ENCODE assay signal across 24 cellular contexts in the genomic region with DNA sequence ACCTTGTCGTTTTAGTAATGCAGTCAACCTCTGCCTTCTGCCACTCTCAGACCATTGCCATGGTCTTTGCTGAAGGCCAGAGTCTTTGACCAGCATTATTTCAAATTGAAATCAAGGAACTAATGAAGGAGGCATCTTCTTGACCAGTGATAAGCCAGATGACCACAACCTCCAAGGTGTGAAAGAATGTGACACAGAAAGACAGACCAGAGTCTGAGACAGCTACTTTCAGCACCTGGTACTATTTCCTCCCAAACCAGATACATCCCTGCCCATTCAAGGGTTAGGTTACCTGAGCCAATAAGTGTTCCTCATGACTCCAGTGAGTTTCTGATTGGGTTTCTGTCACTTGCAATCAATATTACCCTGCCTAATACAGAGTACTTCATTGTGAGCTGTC. TPM values are rescaled to one million over a fixed set of nuclear protein-coding genes. Genes with fewer than 3 reads are reported as not detected.
DNase-seq lines count a peak whose midpoint lies in the region; ATAC-seq, FAIRE-seq and TF ChIP-seq lines count a peak whose summit lies in the region.
"Had no signal": no experiment of that assay in that cellular context is flagged by ENCODE, and none has a peak within 500 bp of the region (broad histone marks: within the 10 kb centered on the region; RNA-seq: fewer than 3 reads in every experiment).

No MANE protein-coding gene starts in this region.

- peak; percentile 32 for ATAC-seq in GM18520 (IDR thresholded peaks at IDR 0.05; ENCODE audit: unreplicated experiment)
- peak; percentile 45 for ATAC-seq in HG02798 (IDR thresholded peaks at IDR 0.05; ENCODE audit: poor library complexity, unreplicated experiment)
- peak; percentile 24; the same call in 2 of the 3 replicates for ATAC-seq in GM12878
- ATAC-seq in natural killer cell treated with Interleukin-12 subunit alpha and Interleukin-12 subunit beta and Interleukin-15 and Interleukin-18, amount 100 ng/mL, for 72 hours: no peak

- SMC1A ChIA-PET in GM12878 (lab: Charles Lee; ENCODE audit: uncharacterized antibody, unreplicated experiment): interaction anchor here (0.7 to 8.8 kb wide), 6 partner anchors 9 to 319 kb away, joined by 3 to 141 read pairs (median 4); partner anchors contain the start of gene RNASEH2B

- no peaks in the 10 kb centered on the region for H3K36me3 Mint-ChIP-seq in endodermal cell (ENCODE audit: low read depth)
- H3K36me3 Mint-ChIP-seq in natural killer cell treated with Interleukin-12 subunit alpha and Interleukin-12 subunit beta and Interleukin-15 and Interleukin-18, amount 100 ng/mL, for 72 hours: peaks cover 8% of the 10 kb centered on the region
- H3K36me3 Mint-ChIP-seq: CD4-positive, CD25-positive, alpha-beta regulatory T cell had no signal

- 50% methylated on average over 1 of the region's 1 CpG for WGBS in GM12878 (ENCODE audit: insufficient coverage, insufficient replicate concordance, low lambda C conversion rate, missing lambda C conversion rate)
- WGBS in endodermal cell (ENCODE audit: insufficient coverage in 1 of 2, insufficient read length in 1 of 2), 2 experiments: 91% methylated on average over 1 of the region's 1 CpG; no CpG with 5 or more reads in 1 of the 2 experiments

- no peak for TF ChIP-seq POLR2A in GM12878 (IDR thresholded peaks at IDR 0.05; ENCODE audit: low read depth, low read length)

- CTCF ChIA-PET in GM12878 (lab: Yijun Ruan, JAX): interaction anchor here (6.8 kb wide), 1 partner anchor 21 kb away, joined by 85 read pairs; the partner anchor contains the start of gene RNASEH2B

- H3K4me3 ChIP-seq in GM12865 (ENCODE audit: low read depth, low read length) (no peak overlapping the region), GM12878 (no peak overlapping the region), endodermal cell (ENCODE audit: low read length) (no peak overlapping the region)

- H2AFZ ChIP-seq in GM12878 (ENCODE audit: control insufficient read depth, low read depth, low read length): no peak overlapping the region

- no peaks in the 10 kb centered on the region for H3K9me3 Mint-ChIP-seq in endodermal cell
- H3K9me3 Mint-ChIP-seq in natural killer cell treated with Interleukin-12 subunit alpha and Interleukin-12 subunit beta and Interleukin-15 and Interleukin-18, amount 100 ng/mL, for 72 hours: peaks cover 2% of the 10 kb centered on the region
- H3K9me3 Mint-ChIP-seq: T-helper 1 cell treated with Interleukin-12 subunit alpha and Interleukin-12 subunit beta and Interleukin-4 antibody, amounts not matched to agents 30 μg/mL and 1 μg/mL, for 36 hours had no signal

- H3K4me1 ChIP-seq in GM12878 (ENCODE audit: control insufficient read depth, insufficient read depth, low read length) (peaks cover 39% of the 10 kb centered on the region), endodermal cell (ENCODE audit: control insufficient read depth, insufficient read depth, low read length) (no peaks in the 10 kb centered on the region)

- no peak for FAIRE-seq in GM12878 (lab: Jason Lieb, UNC)
- FAIRE-seq: A204.1, H54 had no signal

- BruUV-seq in GM12878 (replicated peaks; lab: Mats Ljungman, UMichigan): no TSS peak

- no peaks in the 10 kb centered on the region for H3K27me3 Mint-ChIP-seq in endodermal cell (ENCODE audit: insufficient read depth)
- H3K27me3 Mint-ChIP-seq in natural killer cell treated with Interleukin-12 subunit alpha and Interleukin-12 subunit beta and Interleukin-15 and Interleukin-18, amount 100 ng/mL, for 72 hours: peaks cover 10 to 19% of the 10 kb centered on the region in 2 donors
- H3K27me3 Mint-ChIP-seq: IgD-negative memory B cell had no signal

- no peak overlapping the region for H3K4me2 ChIP-seq in GM12878 (ENCODE audit: control insufficient read depth, insufficient read depth)

- in situ Hi-C loops in GM12878 (cut with MboI): no loop called here

- H3K36me3 ChIP-seq in GM12878 (ENCODE audit: control insufficient read depth in 2 of 2, insufficient read depth in 2 of 2, low read length in 1 of 2) (no peaks in the 10 kb centered on the region), endodermal cell (ENCODE audit: control insufficient read depth, insufficient read depth, low read length) (no peaks in the 10 kb centered on the region)

- no peak overlapping the region for H3K27ac Mint-ChIP-seq in endodermal cell
- no peak overlapping the region for H3K27ac Mint-ChIP-seq in natural killer cell treated with Interleukin-12 subunit alpha and Interleukin-12 subunit beta and Interleukin-15 and Interleukin-18, amount 100 ng/mL, for 72 hours
- H3K27ac Mint-ChIP-seq: T-helper 1 cell treated with Interleukin-12 subunit alpha and Interleukin-12 subunit beta and Interleukin-4 antibody, amounts not matched to agents 30 μg/mL and 1 μg/mL, for 36 hours had no signal

- H4K20me1 ChIP-seq in GM12878 (ENCODE audit: control insufficient read depth, insufficient read depth): no peaks in the 10 kb centered on the region

- no peak overlapping the region for H3K4me3 Mint-ChIP-seq in endodermal cell
- H3K4me3 Mint-ChIP-seq in natural killer cell treated with Interleukin-12 subunit alpha and Interleukin-12 subunit beta and Interleukin-15 and Interleukin-18, amount 100 ng/mL, for 72 hours: no peak overlapping the region
- H3K4me3 Mint-ChIP-seq: T-helper 1 cell treated with Interleukin-12 subunit alpha and Interleukin-12 subunit beta and Interleukin-4 antibody, amounts not matched to agents 30 μg/mL and 1 μg/mL, for 36 hours had no signal

- H3K9me3 ChIP-seq in GM12878 (replicated peaks; ENCODE audit: control insufficient read depth, insufficient read depth, low read length) (peaks cover 2% of the 10 kb centered on the region; the same call in 1 of the 3 replicates), endodermal cell (ENCODE audit: control insufficient read depth, low read length) (no peaks in the 10 kb centered on the region)

- no peaks in the 10 kb centered on the region for H3K27me3 ChIP-seq in GM12878 (replicated peaks in 1 of 2; ENCODE audit: control insufficient read depth in 2 of 2, insufficient read depth in 2 of 2, low read length in 1 of 2)
- no peaks in the 10 kb centered on the region for H3K27me3 ChIP-seq in endodermal cell (ENCODE audit: control insufficient read depth, insufficient read depth, low read length, poor library complexity, severe bottlenecking)

- TF ChIP-seq RAD21 in GM12878 (IDR thresholded peaks at IDR 0.05; ENCODE audit: insufficient read depth, low read depth, low read length): no peak

- POLR2A ChIA-PET in GM12878 (lab: Charles Lee): no interaction called here

- intact Hi-C loops in GM12878 (cut with micrococcal nuclease; ENCODE audit: unreplicated experiment): no loop called here

- RAD21 ChIA-PET in GM12878 (lab: Charles Lee; ENCODE audit: unreplicated experiment): interaction anchor here (1.0 kb wide), 1 partner anchor 23 kb away, joined by 5 read pairs; no protein-coding TSS in a partner anchor

- no peak overlapping the region for H3K27ac ChIP-seq in GM12878 (ENCODE audit: control insufficient read depth, insufficient read depth)
- H3K27ac ChIP-seq in endodermal cell (ENCODE audit: low read depth, low read length): no peak overlapping the region

- no peaks in the 10 kb centered on the region for H3K79me2 ChIP-seq in GM12878 (ENCODE audit: control insufficient read depth, insufficient read depth, low read length)

- no peak for TF ChIP-seq EP300 in GM12878 (IDR thresholded peaks at IDR 0.05; ENCODE audit: borderline replicate concordance in 1 of 2, control insufficient read depth in 1 of 2, low read depth in 2 of 2, low read length in 2 of 2)

- TF ChIP-seq CTCF in GM12865 (IDR thresholded peaks at IDR 0.05; ENCODE audit: insufficient read depth, low read depth, low read length, missing control alignments) (no peak), GM12878 (IDR thresholded peaks at IDR 0.05 in 2 of 3, conservative IDR thresholded peaks at IDR 0.05 in 1 of 3; ENCODE audit: control insufficient read depth in 2 of 3, extremely low read depth in 1 of 3, insufficient read depth in 1 of 3, low read depth in 3 of 3, low read length in 3 of 3) (no peak), endodermal cell (conservative IDR thresholded peaks at IDR 0.05) (no peak)

- DNase-seq in GM12865 (ENCODE audit: low read depth) (peak; percentile 46), GM12878 (ENCODE audit: low read depth, low spot score) (no peak), endodermal cell (no peak)
- no peak for DNase-seq in effector CD4-positive, alpha-beta T cell
- no peak for DNase-seq in natural killer cell treated with Interleukin-12 subunit alpha and Interleukin-12 subunit beta and Interleukin-15 and Interleukin-18, amount 100 ng/mL, for 72 hours (ENCODE audit: low spot score)
- DNase-seq: CD4-positive, CD25-positive, alpha-beta regulatory T cell; Kasumi-1; NCI-H1417; NCI-H1694 treated with DMSO at 0.1 percent for 48 hours; NCI-H2081 treated with DMSO at 0.1 percent for 48 hours; NCI-H2171 treated with DMSO at 0.1 percent for 48 hours; NCI-H524 treated with DMSO at 0.1 percent for 48 hours; NCI-H82; OCI-M1; Right ventricle myocardium superior; T1000 had no signal

- H3K4me1 Mint-ChIP-seq in endodermal cell: peaks cover 1% of the 10 kb centered on the region
- H3K4me1 Mint-ChIP-seq in natural killer cell treated with Interleukin-12 subunit alpha and Interleukin-12 subunit beta and Interleukin-15 and Interleukin-18, amount 100 ng/mL, for 72 hours (ENCODE audit: low read depth in 2 of 2): peaks cover 26 to 34% of the 10 kb centered on the region in 2 donors

- H3K9ac ChIP-seq in GM12878 (ENCODE audit: control insufficient read depth, insufficient read depth, low read length): no peak overlapping the region
- H3K9ac ChIP-seq in endodermal cell (ENCODE audit: extremely low read depth, low read length, poor library complexity, severe bottlenecking): no peak overlapping the region

RNA-seq across cellular contexts. Expression of gene RNASEH2B, which starts 20.3 kb away (rescaled TPM):
- total RNA-seq in GM12878 (2013; cell fraction: nucleolus; rRNA removed): 180 and 186 TPM in 2 replicates
- total RNA-seq in GM12878 (2014; rRNA removed) (89.0 and 109 TPM in 2 replicates), GM12878 (2014; rRNA removed; fragmentation: Illumina TruSeq; extraction: Trizol) (126 and 129 TPM in 2 replicates), GM12878 (2021) (70.1 and 71.8 TPM in 2 replicates), endodermal cell (10 to 100 TPM; 37.7 to 44.1 TPM)
- polyA plus RNA-seq in GM12878 (2011; ENCODE audit: low read depth): 40.5 TPM
- polyA plus RNA-seq in GM12878 (2011; rRNA removed) (106 and 158 TPM in 2 replicates), GM12878 (2014; fragmentation: Illumina TruSeq; extraction: Trizol) (148 and 164 TPM in 2 replicates), GM12878 (2014; fragmentation: Nextera tagmentation; extraction: Ambion mirVana) (10 to 100 TPM; 64.9 to 73.5 TPM), GM12878 (2014; rRNA removed) (61.6 and 78.7 TPM in 2 replicates), GM12878 (2016; fragmentation: Nextera tagmentation; extraction: Ambion mirVana) (100 to 1,000 TPM; 115 to 140 TPM)
- polyA plus RNA-seq in GM12878 (2011; cell fraction: cytosol; rRNA removed): 29.8 and 36.2 TPM in 2 replicates
- polyA plus RNA-seq in GM12878 (2011; cell fraction: nucleus; rRNA removed): 56.4 and 58.2 TPM in 2 replicates
- polyA plus RNA-seq in GM12878 (2012): 64.6 and 76.0 TPM in 2 replicates
- polyA minus RNA-seq in GM12878 (2011; rRNA and poly(A)+ RNA removed): 50.7 and 57.1 TPM in 2 replicates
- 11.8 and 15.8 TPM in 2 replicates for polyA minus RNA-seq in GM12878 (2011; cell fraction: cytosol; rRNA and poly(A)+ RNA removed)
- polyA minus RNA-seq in GM12878 (2011; cell fraction: nucleus; rRNA and poly(A)+ RNA removed): 103 and 164 TPM in 2 replicates
- polyA plus RNA-seq in endodermal cell (2013, experiment 1 of 2): 29.4 TPM
- polyA plus RNA-seq in endodermal cell (2013, experiment 2 of 2): 23.8 TPM
- 10 to 100 TPM; 33.3 to 64.2 TPM for total RNA-seq in natural killer cell treated with Interleukin-12 subunit alpha and Interleukin-12 subunit beta and Interleukin-15 and Interleukin-18, amount 100 ng/mL, for 72 hours

RNA-seq across cellular contexts. Expression of gene DLEU7, which starts 45.8 kb away (rescaled TPM):
- total RNA-seq in GM12878 (2013; cell fraction: nucleolus; rRNA removed): not detected in 2 replicates
- not detected in 2 replicates for total RNA-seq in GM12878 (2014; rRNA removed)
- not detected in 2 replicates for total RNA-seq in GM12878 (2014; rRNA removed; fragmentation: Illumina TruSeq; extraction: Trizol)
- total RNA-seq in GM12878 (2021): not detected in 2 replicates
- polyA plus RNA-seq in GM12878 (2011; ENCODE audit: low read depth): not detected
- polyA plus RNA-seq in GM12878 (2011; rRNA removed): not detected in 2 replicates
- polyA plus RNA-seq in GM12878 (2011; cell fraction: cytosol; rRNA removed): not detected in 2 replicates
- polyA plus RNA-seq in GM12878 (2011; cell fraction: nucleus; rRNA removed): not detected in 2 replicates
- polyA plus RNA-seq in GM12878 (2012): not detected in 2 replicates
- not detected in 2 replicates for polyA plus RNA-seq in GM12878 (2014; fragmentation: Illumina TruSeq; extraction: Trizol)
- polyA plus RNA-seq in GM12878 (2014; fragmentation: Nextera tagmentation; extraction: Ambion mirVana): not detected
- polyA plus RNA-seq in GM12878 (2014; rRNA removed): not detected in 2 replicates
- not detected for polyA plus RNA-seq in GM12878 (2016; fragmentation: Nextera tagmentation; extraction: Ambion mirVana)
- not detected in 2 replicates for polyA minus RNA-seq in GM12878 (2011; rRNA and poly(A)+ RNA removed)
- not detected in 2 replicates for polyA minus RNA-seq in GM12878 (2011; cell fraction: cytosol; rRNA and poly(A)+ RNA removed)
- not detected in 2 replicates for polyA minus RNA-seq in GM12878 (2011; cell fraction: nucleus; rRNA and poly(A)+ RNA removed)
- total RNA-seq in endodermal cell: not detected
- polyA plus RNA-seq in endodermal cell (2013, experiment 1 of 2): 1.6 TPM
- 1.4 TPM for polyA plus RNA-seq in endodermal cell (2013, experiment 2 of 2)
- total RNA-seq in natural killer cell treated with Interleukin-12 subunit alpha and Interleukin-12 subunit beta and Interleukin-15 and Interleukin-18, amount 100 ng/mL, for 72 hours: not detected
- total RNA-seq: CD4-positive, CD25-positive, alpha-beta regulatory T cell; MCF 10A; SK-MEL-5 had no signal
- polyA plus RNA-seq: IgD-negative memory B cell had no signal

Comparison
In these comparisons a context has a peak if more than half of its experiments do, and no peak if none do; other contexts are left out.
1. ATAC-seq: peak in GM18520 (single experiment), HG02798 (single experiment) and GM12878 (single experiment); none in natural killer cell treated with Interleukin-12 subunit alpha and Interleukin-12 subunit beta and Interleukin-15 and Interleukin-18, amount 100 ng/mL, for 72 hours (0 of 2).